17 cellular contexts compared by ENCODE assay signal in the genomic region with DNA sequence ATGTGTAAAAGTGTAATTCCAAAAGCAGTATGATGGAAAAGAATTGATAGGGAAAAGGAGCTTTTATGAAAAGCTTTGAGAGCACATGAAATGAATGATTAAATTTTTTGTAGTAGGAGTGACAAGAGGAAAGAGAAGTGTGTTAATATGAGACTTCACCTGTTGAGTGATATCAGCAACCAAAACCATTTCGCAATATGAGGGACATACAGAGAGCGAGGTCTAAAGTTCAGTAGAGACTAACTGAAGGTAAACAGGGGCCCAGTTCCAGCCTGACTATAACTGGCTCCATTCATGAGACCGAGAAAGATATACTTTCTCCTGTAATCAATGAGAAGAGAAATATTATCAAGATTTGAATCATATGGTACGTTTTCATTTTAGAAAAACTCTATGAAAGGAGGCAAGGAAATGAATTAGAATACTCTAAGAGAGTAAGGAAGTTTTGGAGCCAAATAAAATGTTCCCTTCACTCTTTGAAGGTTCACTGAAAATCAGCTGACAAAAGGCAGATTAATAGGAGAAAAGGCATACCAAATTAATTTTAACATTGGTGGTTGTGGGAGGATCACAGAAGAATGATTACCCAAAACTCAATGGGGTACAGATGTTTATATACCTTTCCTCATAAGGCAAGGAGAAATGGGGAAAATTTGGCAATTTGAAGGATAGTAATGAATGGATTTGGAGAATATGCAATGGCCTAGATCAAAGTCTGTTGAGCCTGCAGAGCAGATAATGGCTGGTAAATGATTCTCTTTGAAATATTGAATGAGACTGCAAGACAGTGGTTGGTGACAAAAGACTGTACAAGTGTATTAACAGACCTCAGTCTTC.
A peak's percentile ranks its signal among the peaks of the same experiment; 100 is the strongest.
DNase-seq lines count a peak whose midpoint lies in the region; FAIRE-seq and TF ChIP-seq lines count a peak whose summit lies in the region.
"Had no signal": no experiment of that assay in that cellular context is flagged by ENCODE, and none has a peak within 500 bp of the region (broad histone marks: within the 10 kb centered on the region; RNA-seq: fewer than 3 reads in every experiment).

No MANE protein-coding gene starts in this region.

- intact Hi-C loops in cardiac septum (cut with DNase I), result no loop called here

- no peak overlapping the region for H2AFZ ChIP-seq in H1 (ENCODE audit: low read length)

- H3K4me3 ChIP-seq in H1 (ENCODE audit: extremely low read depth in 1 of 4, insufficient read depth in 2 of 4, low read depth in 3 of 4, low read length in 4 of 4) (no peak overlapping the region), liver (ENCODE audit: low read depth in 1 of 3, low read length in 3 of 3) (no peak overlapping the region), small intestine (ENCODE audit: low read depth in 1 of 2, low read length in 2 of 2) (no peak overlapping the region), brain microvascular endothelial cell (ENCODE audit: low read depth, low read length) (no peak overlapping the region)
- H3K4me3 ChIP-seq: BLaER1 treated with 17β-estradiol and CSF1 and Interleukin-3, amounts not matched to agents 10 nM and 100 nM; GM12878; HAP-1 had no signal

- H3K4me1 ChIP-seq in H1 (replicated peaks in 1 of 4; ENCODE audit: control insufficient read depth in 3 of 4, insufficient read depth in 4 of 4, low read length in 3 of 4) (no peaks in the 10 kb centered on the region), liver (ENCODE audit: control insufficient read depth in 4 of 4, insufficient read depth in 4 of 4, low read length in 3 of 4) (peaks cover 0 to 5% (median 2%) of the 10 kb centered on the region in 4 donors), small intestine (ENCODE audit: control insufficient read depth in 2 of 2, insufficient read depth in 1 of 2, low read depth in 1 of 2, low read length in 1 of 2) (no peaks in the 10 kb centered on the region)
- H3K4me1 ChIP-seq: HAP-1 had no signal

- no peak for TF ChIP-seq RAD21 in H1 (IDR thresholded peaks at IDR 0.05 in 1 of 2, conservative IDR thresholded peaks at IDR 0.05 in 1 of 2; ENCODE audit: low read depth in 2 of 2, low read length in 2 of 2)
- peak; percentile 35 to 37 for TF ChIP-seq RAD21 in liver (IDR thresholded peaks at IDR 0.05)

- H3K9me3 ChIP-seq in H1 (ENCODE audit: insufficient read depth in 2 of 2, low read depth in 1 of 2, low read length in 1 of 2), result no peaks in the 10 kb centered on the region
- no peaks in the 10 kb centered on the region for H3K9me3 ChIP-seq in liver (ENCODE audit: control insufficient read depth in 4 of 4, low read length in 3 of 4)
- H3K9me3 ChIP-seq in small intestine (ENCODE audit: control insufficient read depth, low read depth), result no peaks in the 10 kb centered on the region
- H3K9me3 ChIP-seq: BLaER1 treated with 17β-estradiol and CSF1 and Interleukin-3, amounts not matched to agents 10 nM and 100 nM; HAP-1 had no signal

- no peak overlapping the region for H3K4ac ChIP-seq in H1 (replicated peaks; ENCODE audit: insufficient read length, low read depth, low read length)

- H3K27me3 ChIP-seq in H1 (replicated peaks in 1 of 4; ENCODE audit: control insufficient read depth in 3 of 4, extremely low read depth in 1 of 4, insufficient read depth in 3 of 4, low read length in 3 of 4), result no peaks in the 10 kb centered on the region
- no peaks in the 10 kb centered on the region for H3K27me3 ChIP-seq in liver (ENCODE audit: control insufficient read depth in 4 of 4, insufficient read depth in 4 of 4, low read length in 3 of 4)
- no peaks in the 10 kb centered on the region for H3K27me3 ChIP-seq in small intestine (ENCODE audit: control insufficient read depth in 2 of 2, insufficient read depth in 2 of 2, low read length in 2 of 2)
- no peaks in the 10 kb centered on the region for H3K27me3 ChIP-seq in brain microvascular endothelial cell (replicated peaks)
- H3K27me3 ChIP-seq: BLaER1 treated with 17β-estradiol and CSF1 and Interleukin-3, amounts not matched to agents 10 nM and 100 nM had no signal

- H3K23me2 ChIP-seq in H1 (ENCODE audit: low read depth, low read length), result no peaks in the 10 kb centered on the region

- no peak overlapping the region for H3K27ac ChIP-seq in H1 (ENCODE audit: low read depth, low read length)
- peak overlapping the region; percentile 32 to 68 for H3K27ac ChIP-seq in liver (ENCODE audit: low read depth in 1 of 2, low read length in 2 of 2)
- no peak overlapping the region for H3K27ac ChIP-seq in small intestine (ENCODE audit: low read depth in 1 of 2, low read length in 1 of 2)
- H3K27ac ChIP-seq in brain microvascular endothelial cell, result no peak overlapping the region
- H3K27ac ChIP-seq: BLaER1 treated with 17β-estradiol and CSF1 and Interleukin-3, amounts not matched to agents 10 nM and 100 nM; HL-60 had no signal

- H4K20me1 ChIP-seq in H1 (replicated peaks in 1 of 2; ENCODE audit: control insufficient read depth in 1 of 2, insufficient read depth in 2 of 2, low read length in 2 of 2), result no peaks in the 10 kb centered on the region
- H4K20me1 ChIP-seq: BLaER1 treated with 17β-estradiol and CSF1 and Interleukin-3, amounts not matched to agents 10 nM and 100 nM had no signal

- in situ Hi-C loops in brain microvascular endothelial cell (cut with HindIII; ENCODE audit: low pct_ligation_motif_present, low sequenced_read_pairs), result no loop called here

- H2BK20ac ChIP-seq in H1 (ENCODE audit: low read length), result no peak overlapping the region

- no peak overlapping the region for H3K14ac ChIP-seq in H1 (ENCODE audit: insufficient read length)

- H2BK12ac ChIP-seq in H1 (ENCODE audit: low read depth, low read length), result no peak overlapping the region

- no peak overlapping the region for H2AK5ac ChIP-seq in H1 (ENCODE audit: low read depth, low read length)

- no peak overlapping the region for H3K23ac ChIP-seq in H1 (ENCODE audit: insufficient read length)

- TF ChIP-seq POLR2A in H1 (IDR thresholded peaks at IDR 0.05; ENCODE audit: control extremely low read depth in 1 of 2, low read depth in 2 of 2, low read length in 2 of 2), result no peak

- H3K36me3 ChIP-seq in H1 (ENCODE audit: control insufficient read depth in 2 of 4, insufficient read depth in 4 of 4, low read length in 3 of 4) (no peaks in the 10 kb centered on the region), liver (ENCODE audit: control insufficient read depth in 4 of 4, insufficient read depth in 3 of 4, low read depth in 1 of 4, low read length in 3 of 4) (no peaks in the 10 kb centered on the region), small intestine (ENCODE audit: control insufficient read depth in 2 of 2, insufficient read depth in 2 of 2, low read length in 2 of 2) (no peaks in the 10 kb centered on the region), brain microvascular endothelial cell (replicated peaks) (no peaks in the 10 kb centered on the region)
- H3K36me3 ChIP-seq: BLaER1 treated with 17β-estradiol and CSF1 and Interleukin-3, amounts not matched to agents 10 nM and 100 nM; HAP-1 had no signal

- H4K8ac ChIP-seq in H1 (ENCODE audit: extremely low read depth, insufficient read depth, low read length), result no peak overlapping the region

- no peak for FAIRE-seq in H1 (lab: Jason Lieb, UNC)
- FAIRE-seq in small intestine (lab: Jason Lieb, UNC), result no peak
- FAIRE-seq: GM12878, GM19239 had no signal

- DNase-seq in HuH-7 (ENCODE audit: low spot score), result peak; percentile 2
- DNase-seq in H1 (ENCODE audit: low read depth in 1 of 2, low spot score in 2 of 2), result no peak
- DNase-seq in small intestine, result peak; percentile 39
- DNase-seq in brain microvascular endothelial cell, result no peak
- no peak for DNase-seq in iPS-NIHi7 (ENCODE audit: extremely low spot score)
- DNase-seq in cardiac septum (ENCODE audit: low spot score), result no peak
- DNase-seq: CD8-positive, alpha-beta T cell; DMS 273 treated with DMSO at 0.1 percent for 48 hours; DMS53; DND-41; EL had no signal

- H4K91ac ChIP-seq in H1 (replicated peaks; ENCODE audit: insufficient read length, low read length), result no peak overlapping the region

- no peak overlapping the region for H2BK120ac ChIP-seq in H1 (replicated peaks; ENCODE audit: low read depth, low read length)

- H3K18ac ChIP-seq in H1 (ENCODE audit: extremely low read depth, low read length), result no peak overlapping the region

- H3K9ac ChIP-seq in H1 (replicated peaks in 1 of 4; ENCODE audit: extremely low read depth in 1 of 4, low read depth in 3 of 4, low read length in 3 of 4) (no peak overlapping the region), liver (ENCODE audit: low read depth in 1 of 2, low read length in 2 of 2) (no peak overlapping the region)
- H3K9ac ChIP-seq: BLaER1 treated with 17β-estradiol and CSF1 and Interleukin-3, amounts not matched to agents 10 nM and 100 nM had no signal

- POLR2A ChIA-PET in H1 (lab: Charles Lee; ENCODE audit: partially characterized antibody), result no interaction called here

- no peak overlapping the region for H3K4me2 ChIP-seq in H1 (ENCODE audit: insufficient read depth in 1 of 2, low read depth in 2 of 2, low read length in 2 of 2)
- H3K4me2 ChIP-seq: BLaER1 treated with 17β-estradiol and CSF1 and Interleukin-3, amounts not matched to agents 10 nM and 100 nM had no signal

- no peak for TF ChIP-seq CTCF in H1 (IDR thresholded peaks at IDR 0.05; ENCODE audit: control extremely low read depth in 1 of 3, insufficient read depth in 1 of 3, low read depth in 1 of 3, low read length in 3 of 3)
- TF ChIP-seq CTCF in liver (IDR thresholded peaks at IDR 0.05; ENCODE audit: low read depth, low read length, missing input control), result no peak
- no peak for TF ChIP-seq CTCF in brain microvascular endothelial cell (IDR thresholded peaks at IDR 0.05; ENCODE audit: low read depth, low read length, missing control alignments)

- H2BK15ac ChIP-seq in H1 (ENCODE audit: low read length), result no peak overlapping the region

- WGBS in H1 (ENCODE audit: extremely low coverage in 1 of 2, insufficient coverage in 1 of 2, insufficient read length in 1 of 2, insufficient replicate concordance in 2 of 2, low coverage in 1 of 2, low lambda C conversion rate in 2 of 2, missing lambda C conversion rate in 1 of 2), 2 experiments, result 90% methylated on average over 4 of the region's 4 CpGs; no CpG with 5 or more reads in 1 of the 2 experiments
- 31% methylated on average over 4 of the region's 4 CpGs for WGBS in liver
- WGBS in small intestine, 3 donors, result 20 to 67% (median 33%) methylated on average over 4 of the region's 4 CpGs

- CTCF ChIA-PET in H1 (lab: Charles Lee; ENCODE audit: partially characterized antibody), result interaction anchor here (0.5 kb wide), 1 partner anchor 405 kb away, joined by 3 read pairs; no protein-coding TSS in a partner anchor

- H4K5ac ChIP-seq in H1 (ENCODE audit: insufficient read length, low read depth, low read length), result no peak overlapping the region

- TF ChIP-seq EP300 in H1 (IDR thresholded peaks at IDR 0.05; ENCODE audit: borderline replicate concordance in 1 of 2, low read depth in 2 of 2, low read length in 2 of 2), result no peak

- no peak overlapping the region for H2BK5ac ChIP-seq in H1 (ENCODE audit: low read depth, low read length)

- no peak overlapping the region for H3K56ac ChIP-seq in H1 (replicated peaks; ENCODE audit: insufficient read length, low read depth, low read length)

- H3K79me1 ChIP-seq in H1 (ENCODE audit: low read depth, low read length), result no peaks in the 10 kb centered on the region

- no peaks in the 10 kb centered on the region for H3K79me2 ChIP-seq in H1 (ENCODE audit: control insufficient read depth in 1 of 2, insufficient read depth in 2 of 2, low read length in 2 of 2)

TF ChIP-seq in H1, 55 proteins besides CTCF, POLR2A, EP300 and RAD21 (continues in another document):
- TF ChIP-seq BRCA1 (IDR thresholded peaks at IDR 0.05; ENCODE audit: low read depth, low read length), result no peak

Comparison
In these comparisons a context has a peak if more than half of its experiments do, and no peak if none do; other contexts are left out.
1. DNase-seq: peak in HuH-7 (single experiment) and small intestine (single experiment); none in H1 (0 of 2), brain microvascular endothelial cell (single experiment), iPS-NIHi7 (single experiment) and cardiac septum (single experiment).
2. H3K27ac ChIP-seq: peak in liver (2 of 2); none in H1 (single experiment), small intestine (0 of 2) and brain microvascular endothelial cell (single experiment).